Comparison of ENCODE assay signal across 23 cellular contexts in genomic region chr5:109324351-109324750, GRCh38.
"Had no signal": no experiment of that assay in that cellular context is flagged by ENCODE, and none has a peak within 500 bp of the region (broad histone marks: within the 10 kb centered on the region; RNA-seq: fewer than 3 reads in every experiment).

No MANE protein-coding gene starts in this region.

- H3K27ac Mint-ChIP-seq: activated naive CD8-positive, alpha-beta T cell; activated T-cell treated with anti-CD3 and anti-CD28 coated beads, Interleukin-2, amount 50 U/mL, for 24 hours; activated T-helper 17 cell treated with anti-CD3 and anti-CD28 coated beads, Interleukin-2, amount 50 U/mL, for 72 hours; immature natural killer cell; type B pancreatic cell had no signal

- H3K4me3 ChIP-seq: colonic mucosa, heart right ventricle, left lung, lung, pancreas, thoracic aorta, vagina had no signal

- H3K4me1 ChIP-seq: colonic mucosa, pancreas had no signal

- H3K27ac ChIP-seq: colonic mucosa, heart right ventricle, left lung, neutrophil, pancreas, thoracic aorta, vagina had no signal

- H3K9me3 Mint-ChIP-seq: activated T-cell treated with anti-CD3 and anti-CD28 coated beads, Interleukin-2, amount 50 U/mL, for 24 hours; immature natural killer cell; naive thymus-derived CD4-positive, alpha-beta T cell had no signal

- H3K4me1 Mint-ChIP-seq: activated T-helper 17 cell treated with anti-CD3 and anti-CD28 coated beads, Interleukin-2, amount 50 U/mL, for 72 hours had no signal

- ATAC-seq: activated T-helper 17 cell treated with anti-CD3 and anti-CD28 coated beads, Interleukin-2, amount 50 U/mL, for 72 hours; heart right ventricle; naive thymus-derived CD4-positive, alpha-beta T cell; pancreas had no signal

- H3K9me3 ChIP-seq: colonic mucosa, heart right ventricle, left lung, neutrophil, pancreas, thoracic aorta, vagina had no signal

- H3K27me3 Mint-ChIP-seq: activated naive CD8-positive, alpha-beta T cell; activated T-cell treated with anti-CD3 and anti-CD28 coated beads, Interleukin-2, amount 50 U/mL, for 24 hours; activated T-helper 17 cell treated with anti-CD3 and anti-CD28 coated beads, Interleukin-2, amount 50 U/mL, for 72 hours; naive thymus-derived CD4-positive, alpha-beta T cell; type B pancreatic cell had no signal

- H3K36me3 ChIP-seq: colonic mucosa, pancreas, thoracic aorta, vagina had no signal

- H3K27me3 ChIP-seq: colonic mucosa, heart right ventricle, left lung, neutrophil, pancreas, vagina had no signal

- DNase-seq: activated CD4-positive, alpha-beta T cell treated with anti-CD3 and anti-CD28 coated beads, Interleukin-2, amount 50 U/mL, for 4 hours; activated CD8-positive, alpha-beta memory T cell treated with anti-CD3 and anti-CD28 coated beads for 24 hours; activated CD8-positive, alpha-beta memory T cell treated with anti-CD3 and anti-CD28 coated beads, Interleukin-2, amount 50 U/mL, for 4 hours; activated T-cell treated with anti-CD3 and anti-CD28 coated beads, Interleukin-2, amount 50 U/mL, for 24 hours; colonic mucosa; foreskin fibroblast; heart right ventricle; immature natural killer cell; kidney glomerular epithelial cell; left lung; naive thymus-derived CD4-positive, alpha-beta T cell; pancreas; stimulated activated CD4-positive, alpha-beta T cell treated with anti-CD3 and anti-CD28 coated beads, Interleukin-2, amount 100 ng/mL, for 48 hours; stimulated activated CD8-positive, alpha-beta memory T cell treated with anti-CD3 and anti-CD28 coated beads, Interleukin-4, amount 100 ng/mL, for 48 hours; stimulated activated naive CD4-positive, alpha-beta T cell; T-helper 9 cell had no signal

- H3K4me3 Mint-ChIP-seq: activated naive CD8-positive, alpha-beta T cell; activated T-cell treated with anti-CD3 and anti-CD28 coated beads, Interleukin-2, amount 50 U/mL, for 24 hours; activated T-helper 17 cell treated with anti-CD3 and anti-CD28 coated beads, Interleukin-2, amount 50 U/mL, for 72 hours; immature natural killer cell; naive thymus-derived CD4-positive, alpha-beta T cell; type B pancreatic cell had no signal
